8 cellular contexts compared by ENCODE assay signal in the genomic region with DNA sequence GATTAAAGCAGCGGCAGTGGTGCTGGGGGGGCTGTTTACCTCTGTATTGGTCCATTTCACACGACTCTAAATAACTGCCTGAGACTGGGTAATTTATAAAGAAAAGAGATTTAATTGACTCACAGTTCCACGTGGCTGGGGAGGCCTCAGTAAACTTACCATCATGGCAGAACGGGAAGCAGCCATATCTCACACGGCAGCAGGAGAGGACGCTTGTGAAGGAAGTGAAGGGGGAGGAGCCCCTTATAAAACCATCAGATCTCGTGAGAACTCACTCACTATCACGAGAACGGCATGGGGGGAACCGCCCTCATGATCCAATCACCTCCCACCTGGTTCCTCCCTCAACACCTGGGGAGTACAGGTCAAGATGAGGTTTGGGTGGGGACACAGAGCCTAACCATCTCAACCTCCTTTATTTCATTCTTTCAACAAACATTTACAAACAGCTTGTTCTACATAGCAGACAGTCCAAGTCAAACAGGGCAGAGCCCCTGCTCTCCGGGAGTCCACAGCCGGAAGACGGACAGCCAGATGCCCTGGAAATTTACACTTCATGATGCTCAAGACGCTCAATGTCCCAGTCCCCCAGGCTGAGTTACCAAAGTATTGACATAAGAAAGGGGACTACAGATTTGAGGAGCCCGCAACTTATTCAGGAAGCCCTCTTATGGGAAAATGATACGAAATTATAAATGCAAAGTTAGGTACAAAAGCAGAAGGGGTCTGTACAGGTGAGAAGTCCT. TPM values are rescaled to one million over a fixed set of nuclear protein-coding genes. Genes with fewer than 3 reads are reported as not detected.
DNase-seq lines count a peak whose midpoint lies in the region; ATAC-seq and TF ChIP-seq lines count a peak whose summit lies in the region.

No MANE protein-coding gene starts in this region.

- TF ChIP-seq CTCF in esophagus muscularis mucosa (IDR thresholded peaks at IDR 0.05) (no peak), ovary (IDR thresholded peaks at IDR 0.05) (no peak)

- peak; percentile 65 for ATAC-seq in left colon

- DNase-seq in NCI-H82 (lab: John Stamatoyannopoulos, UW) (peak; percentile 76), NCI-H82 treated with DMSO at 0.1 percent for 48 hours (lab: John Stamatoyannopoulos, UW; ENCODE audit: unreplicated experiment) (no peak), LoVo (ENCODE audit: low spot score) (peak; percentile 36), SHP77 (lab: John Stamatoyannopoulos, UW) (peak; percentile 63 to 71), left colon (peak; percentile 8 to 30), CD1c-positive myeloid dendritic cell (ENCODE audit: extremely low spot score) (no peak), esophagus muscularis mucosa (ENCODE audit: extremely low spot score) (no peak), ovary (no peak)

- H3K9me3 ChIP-seq in esophagus muscularis mucosa = peaks cover 0 to 5% (median 0%) of the 10 kb centered on the region in 4 donors
- H3K9me3 ChIP-seq in ovary = no peaks in the 10 kb centered on the region

- intact Hi-C loops in left colon (cut with DNase I, micrococcal nuclease) (no loop called here), esophagus muscularis mucosa (cut with DNase I) (no loop called here), ovary (cut with DNase I) (no loop called here)

- TF ChIP-seq POLR2A in esophagus muscularis mucosa (IDR thresholded peaks at IDR 0.05; ENCODE audit: low read depth) (no peak), ovary (IDR thresholded peaks at IDR 0.05) (no peak)

- H3K27ac ChIP-seq in esophagus muscularis mucosa (replicated peaks in 1 of 4) = no peak overlapping the region
- H3K27ac ChIP-seq in ovary = no peak overlapping the region

- WGBS in esophagus muscularis mucosa = 55% methylated on average over 16 of the region's 16 CpGs
- 36 to 43% (median 43%) methylated on average over 16 of the region's 16 CpGs for WGBS in ovary, 3 donors

- peaks cover 0 to 38% (median 0%) of the 10 kb centered on the region in 4 donors for H3K27me3 ChIP-seq in esophagus muscularis mucosa
- H3K27me3 ChIP-seq in ovary = no peaks in the 10 kb centered on the region

- H3K4me3 ChIP-seq in esophagus muscularis mucosa = no peak overlapping the region
- no peak overlapping the region for H3K4me3 ChIP-seq in ovary

- H3K36me3 ChIP-seq in esophagus muscularis mucosa (no peaks in the 10 kb centered on the region), ovary (no peaks in the 10 kb centered on the region)

- TF ChIP-seq EP300 in esophagus muscularis mucosa (IDR thresholded peaks at IDR 0.05) (no peak), ovary (IDR thresholded peaks at IDR 0.05) (no peak)

- H3K4me1 ChIP-seq in esophagus muscularis mucosa (no peaks in the 10 kb centered on the region), ovary (ENCODE audit: insufficient read depth) (no peaks in the 10 kb centered on the region)

RNA-seq across cellular contexts. Expression of gene HMGXB4, which starts 26.3 kb away (rescaled TPM):
- total RNA-seq in left colon = 10 to 100 TPM; 16.9 to 19.7 TPM
- 10 to 100 TPM; 12.4 to 19.9 (median 17.0) TPM for total RNA-seq in esophagus muscularis mucosa
- total RNA-seq in ovary = 10 to 100 TPM; 15.9 to 23.9 (median 20.9) TPM
- polyA plus RNA-seq in ovary = 10 to 100 TPM; 14.8 to 18.5 TPM

Comparison
In these comparisons a context has a peak if more than half of its experiments do, and no peak if none do; other contexts are left out.
1. DNase-seq: peak in NCI-H82 (single experiment), LoVo (single experiment), SHP77 (2 of 2) and left colon (2 of 2); none in NCI-H82 treated with DMSO at 0.1 percent for 48 hours (single experiment), CD1c-positive myeloid dendritic cell (single experiment), esophagus muscularis mucosa (single experiment) and ovary (0 of 5).